In genomic region chr14:76956253-76957090, GRCh38 we compare ENCODE assay signal across 1 cellular context.
A peak's percentile ranks its signal among the peaks of the same experiment; 100 is the strongest.
TF ChIP-seq lines count a peak whose summit lies in the region.

No MANE protein-coding gene starts in this region.

TF ChIP-seq in HepG2, 621 proteins besides CTCF, POLR2A, EP300 and RAD21 (continued from another document and continues in another):
- no peak for TF ChIP-seq ZNF496 (CRISPR knock-in tag; IDR thresholded peaks at IDR 0.05; ENCODE audit: insufficient replicate concordance)
- no peak for TF ChIP-seq ZC3H4 (CRISPR knock-in tag; IDR thresholded peaks at IDR 0.05; ENCODE audit: borderline replicate concordance)
- no peak for TF ChIP-seq ZNF83 (CRISPR knock-in tag; IDR thresholded peaks at IDR 0.05; ENCODE audit: borderline replicate concordance)
- TF ChIP-seq SNAPC2 (CRISPR knock-in tag; IDR thresholded peaks at IDR 0.05): no peak
- TF ChIP-seq NFIB (CRISPR knock-in tag; IDR thresholded peaks at IDR 0.05; ENCODE audit: borderline replicate concordance): no peak
- peak; percentile 54; the same call in 1 of the 2 replicates for TF ChIP-seq IRF9 (CRISPR knock-in tag; IDR thresholded peaks at IDR 0.05; ENCODE audit: borderline replicate concordance)
- TF ChIP-seq ZNF343 (CRISPR knock-in tag; IDR thresholded peaks at IDR 0.05): no peak
- TF ChIP-seq ZNF678 (CRISPR knock-in tag; IDR thresholded peaks at IDR 0.05): no peak
- TF ChIP-seq NFKB2 (CRISPR knock-in tag; IDR thresholded peaks at IDR 0.05; ENCODE audit: borderline replicate concordance): peak; percentile 16; the same call in 1 of the 2 replicates
- TF ChIP-seq CREM (IDR thresholded peaks at IDR 0.05): no peak
- TF ChIP-seq CREM (CRISPR knock-in tag; IDR thresholded peaks at IDR 0.05): no peak
- TF ChIP-seq ZNF510 (CRISPR knock-in tag; IDR thresholded peaks at IDR 0.05; ENCODE audit: low read depth): no peak
- peak; percentile 58; the same call in 1 of the 2 replicates for TF ChIP-seq IKZF5 (CRISPR knock-in tag; IDR thresholded peaks at IDR 0.05)
- TF ChIP-seq ZNF281 (CRISPR knock-in tag; IDR thresholded peaks at IDR 0.05; ENCODE audit: borderline replicate concordance): peak; percentile 73; the same call in 1 of the 2 replicates
- TF ChIP-seq MAFK (conservative IDR thresholded peaks at IDR 0.05 in 1 of 2, IDR thresholded peaks at IDR 0.05 in 1 of 2; ENCODE audit: low read length in 2 of 2): peak; percentile 100
- no peak for TF ChIP-seq FOXK1 (CRISPR knock-in tag; IDR thresholded peaks at IDR 0.05; ENCODE audit: borderline replicate concordance, low read depth)
- TF ChIP-seq SRY (CRISPR knock-in tag; IDR thresholded peaks at IDR 0.05): 0 out of 2 replicates have a peak, but pooled peaks have one; percentile 38
- no peak; the same call in 1 of the 2 replicates for TF ChIP-seq SMAD1 (CRISPR knock-in tag; IDR thresholded peaks at IDR 0.05; ENCODE audit: borderline replicate concordance, low read depth)
- no peak for TF ChIP-seq ZNF383 (CRISPR knock-in tag; IDR thresholded peaks at IDR 0.05; ENCODE audit: borderline replicate concordance)
- no peak for TF ChIP-seq ZNF12 (CRISPR knock-in tag; IDR thresholded peaks at IDR 0.05)
- TF ChIP-seq NFE2L2 (IDR thresholded peaks at IDR 0.05; ENCODE audit: low read length): peak; percentile 65
- TF ChIP-seq MAFG (CRISPR knock-in tag; IDR thresholded peaks at IDR 0.05): peak; percentile 97
- TF ChIP-seq SNAI1 (CRISPR knock-in tag; IDR thresholded peaks at IDR 0.05; ENCODE audit: borderline replicate concordance): no peak
- no peak; the same call in 1 of the 2 replicates for TF ChIP-seq MYNN (CRISPR knock-in tag; IDR thresholded peaks at IDR 0.05; ENCODE audit: low read depth)
- no peak for TF ChIP-seq DZIP1 (CRISPR knock-in tag; IDR thresholded peaks at IDR 0.05)
- peak; percentile 32 to 47; a peak in 1 of 4 replicates for TF ChIP-seq HMGXB4 (CRISPR knock-in tag; IDR thresholded peaks at IDR 0.05; ENCODE audit: borderline replicate concordance in 1 of 2, low read depth in 1 of 2)
- no peak for TF ChIP-seq HOXA7 (CRISPR knock-in tag; IDR thresholded peaks at IDR 0.05)
- TF ChIP-seq ZNF362 (CRISPR knock-in tag; IDR thresholded peaks at IDR 0.05; ENCODE audit: borderline replicate concordance): no peak; the same call in 1 of the 2 replicates
- no peak for TF ChIP-seq PREB (CRISPR knock-in tag; IDR thresholded peaks at IDR 0.05)
- no peak for TF ChIP-seq DR1 (CRISPR knock-in tag; IDR thresholded peaks at IDR 0.05)
- TF ChIP-seq ARHGAP35 (CRISPR knock-in tag; IDR thresholded peaks at IDR 0.05; ENCODE audit: borderline replicate concordance): no peak
- TF ChIP-seq SCMH1 (CRISPR knock-in tag; IDR thresholded peaks at IDR 0.05; ENCODE audit: borderline replicate concordance): no peak
- no peak for TF ChIP-seq ZNF276 (CRISPR knock-in tag; IDR thresholded peaks at IDR 0.05; ENCODE audit: low read depth)
- no peak for TF ChIP-seq ZFP62 (CRISPR knock-in tag; IDR thresholded peaks at IDR 0.05)
- TF ChIP-seq POLR2AphosphoS2 (IDR thresholded peaks at IDR 0.05; ENCODE audit: low read depth, low read length): no peak
- no peak for TF ChIP-seq BCL3 (CRISPR knock-in tag; IDR thresholded peaks at IDR 0.05)
- no peak for TF ChIP-seq ZBTB21 (CRISPR knock-in tag; IDR thresholded peaks at IDR 0.05)
- TF ChIP-seq SMAD3 (CRISPR knock-in tag; IDR thresholded peaks at IDR 0.05): no peak
- TF ChIP-seq ZBTB42 (CRISPR knock-in tag; IDR thresholded peaks at IDR 0.05): no peak
- no peak; the same call in 1 of the 2 replicates for TF ChIP-seq KDM3A (CRISPR knock-in tag; IDR thresholded peaks at IDR 0.05; ENCODE audit: low read depth)
- 0 out of 2 replicates have a peak, but pooled peaks have one; percentile 58 for TF ChIP-seq ZNF710 (CRISPR knock-in tag; IDR thresholded peaks at IDR 0.05; ENCODE audit: borderline replicate concordance)
- TF ChIP-seq GTF3A (CRISPR knock-in tag; conservative IDR thresholded peaks at IDR 0.05): no peak
